In the genomic region with DNA sequence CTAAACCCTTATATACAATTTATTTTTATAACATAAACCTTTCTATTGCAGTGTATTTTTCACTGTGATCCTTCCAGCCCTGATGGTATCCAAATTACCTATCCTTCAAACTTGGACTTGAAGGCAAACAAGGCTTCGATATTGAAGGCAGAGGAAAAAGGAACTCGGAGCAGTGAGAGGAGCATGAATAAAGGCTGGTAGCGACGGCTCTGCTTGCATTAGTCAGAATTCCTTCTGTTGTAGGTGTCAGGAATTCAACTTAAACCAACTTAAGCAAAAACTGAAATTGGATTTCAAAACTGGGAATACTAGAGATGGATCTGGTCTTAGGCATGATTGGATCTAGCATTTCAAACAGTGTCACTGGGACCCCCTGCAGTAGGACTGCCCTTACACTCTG, we compare ENCODE assay signal across 22 cellular contexts. TPM values are rescaled to one million over a fixed set of nuclear protein-coding genes. Genes with fewer than 3 reads are reported as not detected.
A peak's percentile ranks its signal among the peaks of the same experiment; 100 is the strongest.
DNase-seq lines count a peak whose midpoint lies in the region; TF ChIP-seq lines count a peak whose summit lies in the region.
"Had no signal": no experiment of that assay in that cellular context is flagged by ENCODE, and none has a peak within 500 bp of the region (broad histone marks: within the 10 kb centered on the region; RNA-seq: fewer than 3 reads in every experiment).

No MANE protein-coding gene starts in this region.

- H3K36me3 ChIP-seq in GM23248 (ENCODE audit: low read depth): no peaks in the 10 kb centered on the region
- H3K36me3 ChIP-seq in smooth muscle cell (ENCODE audit: low read depth): no peaks in the 10 kb centered on the region
- no peaks in the 10 kb centered on the region for H3K36me3 ChIP-seq in mammary epithelial cell (ENCODE audit: insufficient read depth, low read length)
- H3K36me3 ChIP-seq: BLaER1 had no signal

- H3K79me2 ChIP-seq in GM23248 (ENCODE audit: insufficient read depth) (no peaks in the 10 kb centered on the region), smooth muscle cell (ENCODE audit: low read depth) (no peaks in the 10 kb centered on the region), mammary epithelial cell (ENCODE audit: insufficient read depth, low read length) (no peaks in the 10 kb centered on the region)

- dilution Hi-C loops in mammary epithelial cell (cut with HindIII; ENCODE audit: low sequenced_read_pairs): no loop called here

- H2AFZ ChIP-seq in GM23248 (no peak overlapping the region), smooth muscle cell (ENCODE audit: low read depth) (no peak overlapping the region), mammary epithelial cell (ENCODE audit: low read depth, low read length) (no peak overlapping the region)
- H2AFZ ChIP-seq: GM23338 had no signal

- H3K4me3 ChIP-seq in GM23248 (no peak overlapping the region), choroid plexus epithelial cell (ENCODE audit: low read depth, low read length) (no peak overlapping the region), smooth muscle cell (no peak overlapping the region), mammary epithelial cell (replicated peaks in 1 of 3; ENCODE audit: insufficient read depth in 1 of 3, low read depth in 2 of 3, low read length in 3 of 3) (no peak overlapping the region)
- H3K4me3 ChIP-seq: A549, BLaER1, GM12878, GM23338 had no signal

- 77 to 80% methylated on average over 4 of the region's 4 CpGs for WGBS in GM23248 (ENCODE audit: low coverage in 1 of 2, low lambda C conversion rate in 2 of 2, missing lambda C conversion rate in 2 of 2), 2 experiments
- WGBS in smooth muscle cell (ENCODE audit: low lambda C conversion rate): 39% methylated on average over 4 of the region's 4 CpGs
- 83% methylated on average over 4 of the region's 4 CpGs for WGBS in mammary epithelial cell (ENCODE audit: low coverage, missing lambda C conversion rate)

- CTCF ChIA-PET in mammary epithelial cell (lab: Charles Lee; ENCODE audit: low non-redundant PET): no interaction called here

- in situ Hi-C loops in GM23248 (cut with MboI): no loop called here
- in situ Hi-C loops in mammary epithelial cell (cut with MboI; ENCODE audit: low sequenced_read_pairs in 2 of 2): no loop called here

- intact Hi-C loops in mammary epithelial cell (cut with micrococcal nuclease): no loop called here

- H3K9me3 ChIP-seq in GM23248 (ENCODE audit: low read depth): no peaks in the 10 kb centered on the region
- H3K9me3 ChIP-seq in smooth muscle cell (replicated peaks; ENCODE audit: low read depth): no peaks in the 10 kb centered on the region
- no peaks in the 10 kb centered on the region for H3K9me3 ChIP-seq in mammary epithelial cell (replicated peaks; ENCODE audit: insufficient read depth, low read length)
- H3K9me3 ChIP-seq: A549, BLaER1, Caco-2 had no signal

- BruUV-seq in mammary epithelial cell (replicated peaks; lab: Mats Ljungman, UMichigan): no TSS peak

- H3K27ac ChIP-seq in GM23248 (no peak overlapping the region), smooth muscle cell (ENCODE audit: low read depth) (peak overlapping the region; percentile 59), mammary epithelial cell (ENCODE audit: insufficient read depth, low read depth, low read length) (no peak overlapping the region)
- H3K27ac ChIP-seq: A549, BLaER1, C4-2B had no signal

- H3K9ac ChIP-seq in GM23248: no peak overlapping the region
- H3K9ac ChIP-seq in smooth muscle cell (ENCODE audit: low read depth): no peak overlapping the region
- no peak overlapping the region for H3K9ac ChIP-seq in mammary epithelial cell (ENCODE audit: insufficient read depth, low read length)
- H3K9ac ChIP-seq: BLaER1 had no signal

- H3K4me1 ChIP-seq in GM23248 (ENCODE audit: insufficient read depth) (peaks cover 10% of the 10 kb centered on the region), smooth muscle cell (ENCODE audit: low read depth) (peaks cover 14% of the 10 kb centered on the region), mammary epithelial cell (ENCODE audit: insufficient read depth, low read length) (no peaks in the 10 kb centered on the region)
- H3K4me1 ChIP-seq: A549, BLaER1, Caco-2 had no signal

- no peak overlapping the region for H3K4me2 ChIP-seq in GM23248 (ENCODE audit: unreplicated experiment)
- peak overlapping the region; percentile 71 for H3K4me2 ChIP-seq in smooth muscle cell
- no peak overlapping the region for H3K4me2 ChIP-seq in mammary epithelial cell (ENCODE audit: insufficient read depth, low read depth, low read length)
- H3K4me2 ChIP-seq: A549, BLaER1, GM23338 had no signal

- DNase-seq in GM23248 (peak; percentile 16), NCI-H226 (peak; percentile 24), choroid plexus epithelial cell (ENCODE audit: low read depth) (peak; percentile 7), smooth muscle cell (lab: John Stamatoyannopoulos, UW; ENCODE audit: unreplicated experiment) (no peak), HCEC 1CT (no peak), mammary epithelial cell (no peak), Ammon's horn (ENCODE audit: low spot score) (no peak)
- DNase-seq: 8988T; ACHN; Caco-2; CD4-positive, CD25-positive, alpha-beta regulatory T cell; CD8-positive, alpha-beta T cell; DMS153; DND-41; EL; GDM1; H9 had no signal

- H3F3A ChIP-seq in GM23248 (ENCODE audit: insufficient read depth) (peaks cover 12% of the 10 kb centered on the region; the same call in 1 of the 2 replicates), smooth muscle cell (ENCODE audit: low read depth) (peaks cover 13% of the 10 kb centered on the region)

- H4K20me1 ChIP-seq in GM23248 (ENCODE audit: insufficient read depth) (no peaks in the 10 kb centered on the region), smooth muscle cell (ENCODE audit: low read depth) (no peaks in the 10 kb centered on the region), mammary epithelial cell (ENCODE audit: insufficient read depth, low read length) (no peaks in the 10 kb centered on the region)
- H4K20me1 ChIP-seq: BLaER1 had no signal

- TF ChIP-seq CTCF in choroid plexus epithelial cell (conservative IDR thresholded peaks at IDR 0.05; ENCODE audit: low read depth, low read length) (no peak), smooth muscle cell (IDR thresholded peaks at IDR 0.05; ENCODE audit: borderline replicate concordance, insufficient read depth, poor library complexity, severe bottlenecking) (no peak), mammary epithelial cell (conservative IDR thresholded peaks at IDR 0.05 in 1 of 2, IDR thresholded peaks at IDR 0.05 in 1 of 2; ENCODE audit: extremely low read depth in 1 of 2, insufficient read depth in 1 of 2, low read depth in 1 of 2, low read length in 2 of 2) (no peak)

- H3K27me3 ChIP-seq in GM23248 (replicated peaks; ENCODE audit: insufficient read depth) (no peaks in the 10 kb centered on the region), smooth muscle cell (ENCODE audit: low read depth) (no peaks in the 10 kb centered on the region), mammary epithelial cell (ENCODE audit: insufficient read depth, low read length) (no peaks in the 10 kb centered on the region)
- H3K27me3 ChIP-seq: BLaER1 had no signal

- H3K9me2 ChIP-seq in GM23248 (ENCODE audit: insufficient read depth): no peaks in the 10 kb centered on the region

RNA-seq across cellular contexts. Expression of a gene that starts 17.8 kb away (rescaled TPM):
- total RNA-seq in GM23248 (2014; rRNA removed; shearing (Covaris generic)): 15.3 and 15.7 TPM in 2 replicates
- polyA plus RNA-seq in GM23248 (2016; fragmentation: Nextera tagmentation; extraction: Ambion mirVana) (11.3 and 14.5 TPM in 2 replicates), smooth muscle cell (22.4 and 27.4 TPM in 2 replicates), mammary epithelial cell (5.2 TPM)
- total RNA-seq in smooth muscle cell (60.9 and 69.7 TPM in 2 replicates), mammary epithelial cell (10 to 100 TPM; 11.3 to 22.5 TPM)
- 2.7 TPM for polyA minus RNA-seq in mammary epithelial cell

Comparison
In these comparisons a context has a peak if more than half of its experiments do, and no peak if none do; other contexts are left out.
1. DNase-seq: peak in GM23248 (single experiment), NCI-H226 (single experiment) and choroid plexus epithelial cell (single experiment); none in smooth muscle cell (single experiment), HCEC 1CT (single experiment), mammary epithelial cell (single experiment) and Ammon's horn (single experiment).